23 cellular contexts compared by ENCODE assay signal in the genomic region with DNA sequence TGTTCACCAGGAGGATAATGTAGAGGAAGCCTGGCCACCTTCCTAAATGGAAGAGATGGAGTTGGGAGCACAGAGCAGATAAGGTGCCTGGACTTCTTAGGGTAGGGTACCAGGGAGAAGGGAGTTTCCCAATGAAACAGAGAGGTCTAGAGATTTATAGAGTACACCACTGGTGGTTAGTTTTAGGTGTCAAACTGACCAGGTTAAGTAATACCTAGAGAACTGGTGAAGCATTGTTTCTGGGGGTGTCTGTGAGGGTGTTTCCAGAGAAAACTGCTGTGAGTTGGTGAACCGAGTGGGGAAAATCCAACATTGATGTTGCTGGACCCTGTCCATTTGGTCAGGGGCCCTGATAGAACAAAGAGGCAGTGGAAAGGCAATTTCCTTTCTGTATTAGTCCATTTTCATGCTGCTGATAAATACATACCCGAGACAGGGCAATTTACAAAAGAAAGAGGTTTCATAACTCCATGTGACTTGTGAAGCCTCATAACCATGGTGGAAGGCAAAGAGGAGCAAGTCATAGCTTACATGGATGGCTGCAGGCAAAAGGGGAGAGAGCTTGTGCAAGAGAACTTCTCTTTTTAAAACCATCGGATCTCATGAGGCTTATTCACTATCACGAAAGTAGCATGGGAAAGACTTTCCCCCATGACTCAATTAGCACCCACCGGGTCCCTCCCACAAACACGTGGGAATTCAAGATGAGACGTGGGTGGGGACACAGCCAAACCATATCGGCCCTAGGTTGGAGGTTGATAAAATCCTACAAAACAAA.
"Had no signal": no experiment of that assay in that cellular context is flagged by ENCODE, and none has a peak within 500 bp of the region (broad histone marks: within the 10 kb centered on the region; RNA-seq: fewer than 3 reads in every experiment).

No MANE protein-coding gene starts in this region.

- ATAC-seq: activated CD4-positive, CD25-positive, alpha-beta regulatory T cell treated with anti-CD3 and anti-CD28 coated beads, Interleukin-2, amount 50 U/mL, for 24 hours; body of pancreas; natural killer cell had no signal

- DNase-seq: activated CD4-positive, alpha-beta memory T cell treated with anti-CD3 and anti-CD28 coated beads for 36 hours; activated CD4-positive, alpha-beta T cell treated with anti-CD3 and anti-CD28 coated beads for 48 hours; activated CD8-positive, alpha-beta memory T cell treated with anti-CD3 and anti-CD28 coated beads, Interleukin-2, amount 50 U/mL, for 4 hours; activated effector memory CD4-positive, alpha-beta T cell treated with anti-CD3 and anti-CD28 coated beads, Interleukin-2, amount 50 U/mL, for 16 hours; activated naive CD4-positive, alpha-beta T cell treated with anti-CD3 and anti-CD28 coated beads for 36 hours; activated naive CD8-positive, alpha-beta T cell treated with anti-CD3 and anti-CD28 coated beads for 36 hours; activated T-cell treated with anti-CD3 and anti-CD28 coated beads, Interleukin-2, amount 50 U/mL, for 1 hour; adrenal gland; aorta; body of pancreas; dermis blood vessel endothelial cell; effector CD4-positive, alpha-beta T cell; esophagus squamous epithelium; islet precursor cell; left ventricle myocardium inferior; mesendoderm; natural killer cell; occipital lobe; stimulated activated CD4-positive, alpha-beta T cell treated with anti-CD3 and anti-CD28 coated beads, Interleukin-2, amount 100 ng/mL, for 24 hours; stimulated activated naive CD4-positive, alpha-beta T cell; testis; transverse colon had no signal
